ENCODE assay signal across 17 cellular contexts in genomic region chr5:81965510-81965909, GRCh38.
"Had no signal": no experiment of that assay in that cellular context is flagged by ENCODE, and none has a peak within 500 bp of the region (broad histone marks: within the 10 kb centered on the region; RNA-seq: fewer than 3 reads in every experiment).

No MANE protein-coding gene starts in this region.

- H3K4me2 ChIP-seq: hepatocyte had no signal

- H3K4me3 ChIP-seq: body of pancreas, colonic mucosa, hepatocyte, lower lobe of right lung, thoracic aorta had no signal

- H2AFZ ChIP-seq: hepatocyte had no signal

- H3K36me3 ChIP-seq: colonic mucosa, lower lobe of right lung, thoracic aorta had no signal

- DNase-seq: activated CD4-positive, alpha-beta T cell treated with anti-CD3 and anti-CD28 coated beads for 36 hours; activated CD4-positive, alpha-beta T cell treated with anti-CD3 and anti-CD28 coated beads, Interleukin-2, amount 50 U/mL, for 48 hours; activated gamma-delta T cell treated with Interleukin-2 at 50 U/mL for 16 hours; amygdala; body of pancreas; colonic mucosa; foreskin fibroblast; left cardiac atrium; lower lobe of right lung; occipital lobe; posterior cingulate gyrus; retina; stimulated activated naive B cell treated with anti-CD40 and anti-IgM and Interleukin-4, amounts not matched to agents 10 μg/mL and 1 μg/mL and 100 μg/mL, for 72 hours had no signal

- H3K4me1 ChIP-seq: body of pancreas, colonic mucosa, lower lobe of right lung had no signal

- H3K27ac ChIP-seq: body of pancreas, colonic mucosa, hepatocyte, lower lobe of right lung, thoracic aorta had no signal

- H3K9me3 ChIP-seq: body of pancreas, colonic mucosa, lower lobe of right lung, thoracic aorta had no signal

- ATAC-seq: activated CD4-positive, alpha-beta T cell treated with anti-CD3 and anti-CD28 coated beads for 36 hours; body of pancreas; esophagus mucosa; left cardiac atrium; lower lobe of right lung; stimulated activated naive B cell treated with anti-CD40 and anti-IgM and Interleukin-4, amounts not matched to agents 10 μg/mL and 1 μg/mL and 100 μg/mL, for 72 hours; WTC11 had no signal

- H3K27me3 ChIP-seq: body of pancreas, colonic mucosa, hepatocyte had no signal

- H3K79me2 ChIP-seq: hepatocyte had no signal
